1 cellular context compared by ENCODE assay signal in genomic region chr2:231708050-231708772, GRCh38.
A peak's percentile ranks its signal among the peaks of the same experiment; 100 is the strongest.
TF ChIP-seq lines count a peak whose summit lies in the region.

A gene with protein sequence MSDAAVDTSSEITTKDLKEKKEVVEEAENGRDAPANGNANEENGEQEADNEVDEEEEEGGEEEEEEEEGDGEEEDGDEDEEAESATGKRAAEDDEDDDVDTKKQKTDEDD (plus strand): TSS chr2:231708525. CDS start chr2:231708707, 182 bp downstream.

TF ChIP-seq in HepG2, 621 proteins besides CTCF, POLR2A, EP300 and RAD21 (continued from another document and continues in another):
- TF ChIP-seq STAG1 (CRISPR knock-in tag; IDR thresholded peaks at IDR 0.05), result no peak
- TF ChIP-seq, protein P1, sequence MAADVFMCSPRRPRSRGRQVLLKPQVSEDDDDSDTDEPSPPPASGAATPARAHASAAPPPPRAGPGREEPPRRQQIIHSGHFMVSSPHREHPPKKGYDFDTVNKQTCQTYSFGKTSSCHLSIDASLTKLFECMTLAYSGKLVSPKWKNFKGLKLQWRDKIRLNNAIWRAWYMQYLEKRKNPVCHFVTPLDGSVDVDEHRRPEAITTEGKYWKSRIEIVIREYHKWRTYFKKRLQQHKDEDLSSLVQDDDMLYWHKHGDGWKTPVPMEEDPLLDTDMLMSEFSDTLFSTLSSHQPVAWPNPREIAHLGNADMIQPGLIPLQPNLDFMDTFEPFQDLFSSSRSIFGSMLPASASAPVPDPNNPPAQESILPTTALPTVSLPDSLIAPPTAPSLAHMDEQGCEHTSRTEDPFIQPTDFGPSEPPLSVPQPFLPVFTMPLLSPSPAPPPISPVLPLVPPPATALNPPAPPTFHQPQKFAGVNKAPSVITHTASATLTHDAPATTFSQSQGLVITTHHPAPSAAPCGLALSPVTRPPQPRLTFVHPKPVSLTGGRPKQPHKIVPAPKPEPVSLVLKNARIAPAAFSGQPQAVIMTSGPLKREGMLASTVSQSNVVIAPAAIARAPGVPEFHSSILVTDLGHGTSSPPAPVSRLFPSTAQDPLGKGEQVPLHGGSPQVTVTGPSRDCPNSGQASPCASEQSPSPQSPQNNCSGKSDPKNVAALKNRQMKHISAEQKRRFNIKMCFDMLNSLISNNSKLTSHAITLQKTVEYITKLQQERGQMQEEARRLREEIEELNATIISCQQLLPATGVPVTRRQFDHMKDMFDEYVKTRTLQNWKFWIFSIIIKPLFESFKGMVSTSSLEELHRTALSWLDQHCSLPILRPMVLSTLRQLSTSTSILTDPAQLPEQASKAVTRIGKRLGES (CRISPR knock-in tag; IDR thresholded peaks at IDR 0.05; ENCODE audit: borderline replicate concordance), result peak; percentile 74; the same call in 1 of the 2 replicates
- TF ChIP-seq HMGXB3 (CRISPR knock-in tag; IDR thresholded peaks at IDR 0.05; ENCODE audit: borderline replicate concordance), result no peak
- TF ChIP-seq RFX5 (IDR thresholded peaks at IDR 0.05; ENCODE audit: low read depth, low read length), result 0 out of 2 replicates have a peak, but pooled peaks have one; percentile 16
- no peak for TF ChIP-seq ATF7 (IDR thresholded peaks at IDR 0.05)
- no peak for TF ChIP-seq ATF7 (CRISPR knock-in tag; IDR thresholded peaks at IDR 0.05)
- TF ChIP-seq ZNF510 (CRISPR knock-in tag; IDR thresholded peaks at IDR 0.05; ENCODE audit: low read depth), result 0 out of 2 replicates have a peak, but pooled peaks have one; percentile 78
- 0 out of 2 replicates have a peak, but pooled peaks have one; percentile 21 for TF ChIP-seq GMEB1 (CRISPR knock-in tag; IDR thresholded peaks at IDR 0.05; ENCODE audit: borderline replicate concordance)
- TF ChIP-seq SKI (IDR thresholded peaks at IDR 0.05; ENCODE audit: partially characterized antibody), result peak; percentile 44
- TF ChIP-seq CBFB (CRISPR knock-in tag; IDR thresholded peaks at IDR 0.05), result peak; percentile 56
- peak; percentile 36 for TF ChIP-seq ZNF407 (CRISPR knock-in tag; IDR thresholded peaks at IDR 0.05; ENCODE audit: not compliant biosample characterization)
- TF ChIP-seq, protein P2, sequence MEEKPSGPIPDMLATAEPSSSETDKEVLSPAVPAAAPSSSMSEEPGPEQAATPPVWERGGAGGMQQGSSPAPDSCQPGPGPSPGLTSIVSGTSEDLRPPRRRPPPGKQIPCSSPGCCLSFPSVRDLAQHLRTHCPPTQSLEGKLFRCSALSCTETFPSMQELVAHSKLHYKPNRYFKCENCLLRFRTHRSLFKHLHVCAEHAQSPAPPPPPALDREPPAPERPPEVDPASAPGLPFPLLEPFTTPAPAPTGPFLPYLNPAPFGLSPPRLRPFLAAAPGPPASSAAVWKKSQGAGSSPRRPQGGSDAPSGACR (CRISPR knock-in tag; IDR thresholded peaks at IDR 0.05), result peak; percentile 31; the same call in 1 of the 2 replicates
- no peak; the same call in 1 of the 2 replicates for TF ChIP-seq HOXA7 (CRISPR knock-in tag; IDR thresholded peaks at IDR 0.05)
- TF ChIP-seq ZNF713 (CRISPR knock-in tag; IDR thresholded peaks at IDR 0.05), result no peak
- TF ChIP-seq TFAP4 (IDR thresholded peaks at IDR 0.05; ENCODE audit: borderline replicate concordance, low read depth), result peak; percentile 78; the same call in 1 of the 2 replicates
- TF ChIP-seq POLR2AphosphoS5 (IDR thresholded peaks at IDR 0.05; ENCODE audit: low read depth, low read length), result peak; percentile 90
- TF ChIP-seq PRDM4 (CRISPR knock-in tag; IDR thresholded peaks at IDR 0.05; ENCODE audit: borderline replicate concordance), result no peak
- peak; percentile 70 for TF ChIP-seq ARID4A (CRISPR knock-in tag; IDR thresholded peaks at IDR 0.05; ENCODE audit: borderline replicate concordance)
- TF ChIP-seq YY1 (IDR thresholded peaks at IDR 0.05; ENCODE audit: insufficient read depth, insufficient replicate concordance, low read depth, low read length), result peak; percentile 6
- TF ChIP-seq MIER3 (CRISPR knock-in tag; IDR thresholded peaks at IDR 0.05; ENCODE audit: borderline replicate concordance), result peak; percentile 33; the same call in 1 of the 2 replicates
- peak; percentile 67; the same call in 1 of the 2 replicates for TF ChIP-seq ZNF839 (CRISPR knock-in tag; IDR thresholded peaks at IDR 0.05; ENCODE audit: borderline replicate concordance)
- TF ChIP-seq YEATS4 (CRISPR knock-in tag; IDR thresholded peaks at IDR 0.05; ENCODE audit: borderline replicate concordance), result peak; percentile 60; the same call in 1 of the 2 replicates
- peak; percentile 30 for TF ChIP-seq PPARG (CRISPR knock-in tag; conservative IDR thresholded peaks at IDR 0.05)
